Comparison of ENCODE assay signal across 1 cellular context in genomic region chr10:16891375-16892313, GRCh38.
TF ChIP-seq lines count a peak whose summit lies in the region.

No MANE protein-coding gene starts in this region.

TF ChIP-seq in K562, 482 proteins besides CTCF, POLR2A, EP300 and RAD21 (continued from another document and continues in another):
- TF ChIP-seq GMEB1 (CRISPR knock-in tag; IDR thresholded peaks at IDR 0.05) (no peak), BMI1 (IDR thresholded peaks at IDR 0.05; ENCODE audit: low read length) (no peak), ZFP36 (IDR thresholded peaks at IDR 0.05; ENCODE audit: low read depth, low read length, partially characterized antibody) (no peak), MTA3 (IDR thresholded peaks at IDR 0.05; ENCODE audit: borderline replicate concordance) (peak; percentile 88; the same call in 1 of the 2 replicates), MBD2 (IDR thresholded peaks at IDR 0.05; ENCODE audit: borderline replicate concordance, low read depth) (peak; percentile 71; the same call in 1 of the 2 replicates), RNF219 (CRISPR knock-in tag; IDR thresholded peaks at IDR 0.05) (no peak), EWSR1 (IDR thresholded peaks at IDR 0.05; ENCODE audit: borderline replicate concordance, low read depth, partially characterized antibody) (peak; percentile 80), ZNF277 (CRISPR knock-in tag; IDR thresholded peaks at IDR 0.05; ENCODE audit: borderline replicate concordance) (no peak), DPF2 (IDR thresholded peaks at IDR 0.05) (peak; percentile 47; the same call in 1 of the 2 replicates), UBTF (IDR thresholded peaks at IDR 0.05; ENCODE audit: borderline replicate concordance in 1 of 2, low read depth in 2 of 2, low read length in 2 of 2) (no peak), MAX (CRISPR knock-in tag; IDR thresholded peaks at IDR 0.05) (no peak), DIDO1 (tag; IDR thresholded peaks at IDR 0.05; ENCODE audit: low read depth) (no peak), ZNF143 (CRISPR knock-in tag; IDR thresholded peaks at IDR 0.05) (no peak), ETV6 (IDR thresholded peaks at IDR 0.05; ENCODE audit: borderline replicate concordance in 1 of 2, low read depth in 2 of 2, low read length in 1 of 2) (0 out of 4 replicates have a peak, but pooled peaks of 1 of the 2 experiments have one; percentile 37), ETV6 (CRISPR knock-in tag; IDR thresholded peaks at IDR 0.05; ENCODE audit: borderline replicate concordance) (no peak), NCOA2 (IDR thresholded peaks at IDR 0.05; ENCODE audit: partially characterized antibody in 2 of 2) (peak in 1 of 2 experiments; percentile 56), ZNF655 (CRISPR knock-in tag; IDR thresholded peaks at IDR 0.05) (no peak), ZNF785 (CRISPR knock-in tag; IDR thresholded peaks at IDR 0.05) (no peak), ATF7 (IDR thresholded peaks at IDR 0.05) (peak; percentile 38; the same call in 1 of the 2 replicates), NBN (IDR thresholded peaks at IDR 0.05; ENCODE audit: low read depth) (peak; percentile 81; the same call in 1 of the 2 replicates), ZNF3 (CRISPR knock-in tag; IDR thresholded peaks at IDR 0.05) (no peak), PBX2 (CRISPR knock-in tag; IDR thresholded peaks at IDR 0.05; ENCODE audit: low read depth) (no peak), PBX2 (tag; conservative IDR thresholded peaks at IDR 0.05; ENCODE audit: low read depth) (peak; percentile 60; the same call in 1 of the 2 replicates), MECOM (CRISPR knock-in tag; IDR thresholded peaks at IDR 0.05) (no peak), CHAMP1 (IDR thresholded peaks at IDR 0.05) (peak; percentile 8; the same call in 1 of the 2 replicates), NELFE (IDR thresholded peaks at IDR 0.05; ENCODE audit: insufficient read depth, insufficient read length) (no peak), HDAC2 (IDR thresholded peaks at IDR 0.05) (peak; percentile 34; the same call in 1 of the 2 replicates), HMGXB4 (CRISPR knock-in tag; IDR thresholded peaks at IDR 0.05) (no peak), ZNF445 (CRISPR knock-in tag; IDR thresholded peaks at IDR 0.05; ENCODE audit: low read depth) (peak; percentile 90), GTF2B (IDR thresholded peaks at IDR 0.05; ENCODE audit: extremely low read depth, insufficient read length) (peak; percentile 98), ARID3A (IDR thresholded peaks at IDR 0.05; ENCODE audit: borderline replicate concordance, low read depth, low read length) (peak; percentile 93), EZH2 (IDR thresholded peaks at IDR 0.05; ENCODE audit: borderline replicate concordance, low read depth, low read length) (no peak), E2F5 (CRISPR knock-in tag; IDR thresholded peaks at IDR 0.05) (no peak), ETV1 (tag; conservative IDR thresholded peaks at IDR 0.05; ENCODE audit: low read depth) (no peak), ZFP1 (CRISPR knock-in tag; IDR thresholded peaks at IDR 0.05) (no peak), SLC30A9 (CRISPR knock-in tag; IDR thresholded peaks at IDR 0.05) (no peak), FOS (IDR thresholded peaks at IDR 0.05; ENCODE audit: extremely low read depth, insufficient read length) (no peak), ZBTB8A (IDR thresholded peaks at IDR 0.05; ENCODE audit: partially characterized antibody) (peak; percentile 76), YY1 (IDR thresholded peaks at IDR 0.05; ENCODE audit: borderline replicate concordance in 1 of 3, control insufficient read depth in 1 of 3, extremely low read depth in 1 of 3, insufficient read depth in 3 of 3, insufficient read length in 1 of 3, insufficient replicate concordance in 2 of 3, low read depth in 1 of 3, low read length in 2 of 3) (no peak)
